1 cellular context compared by ENCODE assay signal in the genomic region with DNA sequence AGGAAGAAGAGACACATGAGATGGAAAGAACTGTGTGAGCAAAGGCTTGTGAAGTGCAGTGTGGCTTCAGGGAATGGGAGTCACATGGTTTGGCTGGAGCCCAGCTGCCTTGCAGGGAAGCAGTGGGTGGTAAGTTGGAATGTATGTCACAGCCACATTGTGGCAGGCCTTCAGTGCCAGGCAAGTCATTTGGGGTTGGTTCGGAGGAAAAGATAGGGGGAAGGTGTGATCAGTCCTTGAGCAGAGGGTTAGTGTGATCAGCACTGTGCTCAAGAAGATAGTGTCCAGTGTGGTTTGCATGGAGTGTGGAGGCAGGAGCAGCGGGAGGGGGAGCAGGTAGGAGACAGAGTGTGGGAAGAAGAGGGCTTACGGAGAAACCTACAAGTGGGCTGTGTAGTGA.
A peak's percentile ranks its signal among the peaks of the same experiment; 100 is the strongest.
TF ChIP-seq lines count a peak whose summit lies in the region.

No MANE protein-coding gene starts in this region.

TF ChIP-seq in IMR-90, 13 proteins besides CTCF, POLR2A, EP300 and RAD21 (continued from another document):
- peak; percentile 75 for TF ChIP-seq USF2 (IDR thresholded peaks at IDR 0.05; ENCODE audit: low read depth, low read length)
- no peak for TF ChIP-seq MAZ (IDR thresholded peaks at IDR 0.05; ENCODE audit: borderline replicate concordance, low read depth, low read length)
- no peak for TF ChIP-seq NFE2L2 (IDR thresholded peaks at IDR 0.05; ENCODE audit: low read depth, low read length)
- no peak for TF ChIP-seq MXI1 (IDR thresholded peaks at IDR 0.05; ENCODE audit: borderline replicate concordance, low read depth, low read length)
- no peak for TF ChIP-seq BHLHE40 (IDR thresholded peaks at IDR 0.05; ENCODE audit: low read depth, low read length)
